In the genomic region with DNA sequence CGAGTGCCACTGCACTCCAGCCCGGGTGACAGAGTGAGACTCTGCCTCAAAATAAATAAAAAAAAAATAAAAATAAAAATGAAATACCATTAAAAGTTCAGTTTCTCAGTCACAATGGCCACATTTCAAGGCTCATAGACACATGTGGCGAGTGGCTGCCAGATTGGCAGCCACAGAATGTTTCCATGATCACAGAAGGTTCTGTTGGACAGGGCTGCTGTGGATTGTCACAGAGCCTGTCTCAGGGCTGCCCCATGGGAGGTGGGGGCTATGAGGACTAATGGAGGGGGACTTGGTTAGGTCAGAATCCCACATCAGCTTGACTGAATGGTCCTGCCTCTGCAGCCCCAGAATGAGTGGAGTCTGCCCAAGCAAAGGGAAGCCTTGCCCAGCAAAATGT, we compare ENCODE assay signal across 12 cellular contexts. TPM values are rescaled to one million over a fixed set of nuclear protein-coding genes. Genes with fewer than 3 reads are reported as not detected.
"Had no signal": no experiment of that assay in that cellular context is flagged by ENCODE, and none has a peak within 500 bp of the region (broad histone marks: within the 10 kb centered on the region; RNA-seq: fewer than 3 reads in every experiment).

No MANE protein-coding gene starts in this region.

- H3K4me1 ChIP-seq: HAP-1 had no signal

- H3K4me3 ChIP-seq: GM23248, GM23338, HAP-1 had no signal

- H3K4me3 Mint-ChIP-seq: GM23338, H9, HFFc6 had no signal

- FAIRE-seq: H1, H54 had no signal

- H3K4me2 ChIP-seq: GM23338 had no signal

- H3K27ac ChIP-seq: GM23248 had no signal

- H3K9ac ChIP-seq: GM23248 had no signal

- ATAC-seq: GM23338, HCT116 had no signal

- H3K4me1 Mint-ChIP-seq: GM23338, H9 had no signal

- H3K9me3 ChIP-seq: HAP-1 had no signal

- H3K36me3 ChIP-seq: HAP-1 had no signal

- H2AFZ ChIP-seq: GM23248, GM23338 had no signal

- H3K27ac Mint-ChIP-seq: GM23338, H9, HFFc6 had no signal

- DNase-seq: GM23248, GOT3, H7, H9, HCEC 1CT, HFFc6 had no signal

RNA-seq across cellular contexts. Expression of gene PLA2G1B, which starts 3.8 kb away (rescaled TPM):
- total RNA-seq: GM23248, GM23338, H1, H4, H7, H9, HFFc6 had no signal
- polyA plus RNA-seq: GM23248, GM23338, H1 had no signal

RNA-seq across cellular contexts. Expression of gene SIRT4, which starts 29.3 kb away (rescaled TPM):
- total RNA-seq: GM23248 had no signal

RNA-seq across cellular contexts. Expression of gene MSI1, which starts 37.6 kb away (rescaled TPM):
- total RNA-seq: GM23248, HFFc6 had no signal
- polyA plus RNA-seq: GM23248 had no signal

RNA-seq across cellular contexts. Expression of gene RNU4-1, which starts 38.4 kb away (rescaled TPM):
- total RNA-seq: GM23248, GM23338 had no signal
- polyA plus RNA-seq: GM23248 had no signal

RNA-seq across cellular contexts. Expression of gene RNU4-2, which starts 39.7 kb away (rescaled TPM):
- total RNA-seq: GM23338 had no signal
- polyA plus RNA-seq: GM23338 had no signal
